Comparison of ENCODE assay signal across 8 cellular contexts in genomic region chr11:1202776-1203504, GRCh38. TPM values are rescaled to one million over a fixed set of nuclear protein-coding genes. Genes with fewer than 3 reads are reported as not detected.
A peak's percentile ranks its signal among the peaks of the same experiment; 100 is the strongest.
DNase-seq lines count a peak whose midpoint lies in the region; ATAC-seq and TF ChIP-seq lines count a peak whose summit lies in the region.

No MANE protein-coding gene starts in this region.

- TF ChIP-seq POLR2A in adrenal gland (IDR thresholded peaks at IDR 0.05) = no peak

- TF ChIP-seq CTCF in adrenal gland (IDR thresholded peaks at IDR 0.05) (peak; percentile 74 to 96 (median 83)), right atrium auricular region (IDR thresholded peaks at IDR 0.05) (peak; percentile 95 to 96)

- 0 to 70% (median 23%) methylated on average over 1 to 32 of the region's 32 CpGs for WGBS in adrenal gland, 4 donors

- peaks cover 24% of the 10 kb centered on the region for H3K27me3 ChIP-seq in adrenal gland
- no peaks in the 10 kb centered on the region for H3K27me3 ChIP-seq in right atrium auricular region

- H3K9me3 ChIP-seq in adrenal gland (replicated peaks in 1 of 3) (no peaks in the 10 kb centered on the region), right atrium auricular region (no peaks in the 10 kb centered on the region)

- no peaks in the 10 kb centered on the region for H3K36me3 ChIP-seq in adrenal gland (replicated peaks in 1 of 2)
- no peaks in the 10 kb centered on the region for H3K36me3 ChIP-seq in right atrium auricular region

- no peak overlapping the region for H3K4me3 ChIP-seq in adrenal gland
- H3K4me3 ChIP-seq in right atrium auricular region = no peak overlapping the region

- intact Hi-C loops in adrenal gland (cut with DNase I) (loop anchor here (2.0 to 5.0 kb wide), 3 partner anchors 312 to 374 kb away; no protein-coding TSS in a partner anchor), sciatic nerve (cut with DNase I) (loop anchor here (2.0 to 10.0 kb wide), 2 partner anchors 312 to 382 kb away; partner anchors contain the start of gene KRTAP5-1)

- H3K27ac ChIP-seq in adrenal gland = no peak overlapping the region
- H3K27ac ChIP-seq in right atrium auricular region = no peak overlapping the region

- ATAC-seq in sciatic nerve (peak; percentile 87), GM18909 (IDR thresholded peaks at IDR 0.05; ENCODE audit: poor library complexity, unreplicated experiment) (no peak), GM19395 (IDR thresholded peaks at IDR 0.05; ENCODE audit: unreplicated experiment) (no peak)

- DNase-seq in DMS53 (lab: John Stamatoyannopoulos, UW) (peak; percentile 75), HuH-7 (ENCODE audit: low spot score) (peak; percentile 98), SW480 (ENCODE audit: low spot score) (peak; percentile 13), adrenal gland (peak in 6 of 7 donors; percentile 54 to 66 (median 62)), right atrium auricular region (ENCODE audit: low spot score) (no peak), sciatic nerve (ENCODE audit: low spot score) (peak; percentile 82)

- no peaks in the 10 kb centered on the region for H3K4me1 ChIP-seq in adrenal gland (replicated peaks in 1 of 2)
- H3K4me1 ChIP-seq in right atrium auricular region = no peaks in the 10 kb centered on the region

RNA-seq across cellular contexts. Expression of gene MUC5B, which starts 19.9 kb away (rescaled TPM):
- total RNA-seq in adrenal gland = under 1 TPM in 3 of 8 donors, not detected in 5; 0.70 to 0.95 (median 0.93) TPM
- polyA plus RNA-seq in adrenal gland = under 1 TPM in 1 of 3 donors, not detected in 2; under 0.01 TPM
- total RNA-seq in right atrium auricular region = not detected
- total RNA-seq in sciatic nerve = 0.71 TPM

RNA-seq across cellular contexts. Expression of gene MUC5AC, which starts 45.2 kb away (rescaled TPM):
- total RNA-seq in adrenal gland = under 1 TPM in 1 of 8 donors, not detected in 7; under 0.01 TPM
- under 1 TPM in 1 of 3 donors, not detected in 2; under 0.01 TPM for polyA plus RNA-seq in adrenal gland
- total RNA-seq in right atrium auricular region = not detected
- total RNA-seq in sciatic nerve = 0.27 TPM
